Comparison of ENCODE assay signal across 16 cellular contexts in the genomic region with DNA sequence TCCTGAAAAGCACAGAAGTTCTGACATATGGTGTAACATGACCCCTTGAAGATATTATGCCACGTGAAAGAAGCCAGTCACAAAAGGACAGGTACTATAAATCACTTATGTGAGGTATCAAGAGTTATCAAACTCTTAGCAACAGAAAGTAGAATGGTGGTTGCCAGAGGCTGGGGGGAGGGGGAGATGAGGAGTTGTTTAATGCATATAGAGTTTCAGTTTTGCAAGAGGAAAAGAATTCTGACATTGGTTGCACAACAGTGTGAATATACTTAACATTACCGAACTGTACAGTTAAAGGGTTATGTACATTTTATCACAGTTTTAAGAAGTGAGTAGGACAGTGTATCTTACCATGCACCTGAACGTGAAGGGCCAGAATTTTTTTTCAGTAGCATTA.
DNase-seq lines count a peak whose midpoint lies in the region; ATAC-seq and TF ChIP-seq lines count a peak whose summit lies in the region.
"Had no signal": no experiment of that assay in that cellular context is flagged by ENCODE, and none has a peak within 500 bp of the region (broad histone marks: within the 10 kb centered on the region; RNA-seq: fewer than 3 reads in every experiment).

No MANE protein-coding gene starts in this region.

- H3K27me3 Mint-ChIP-seq in activated T-helper 17 cell treated with anti-CD3 and anti-CD28 coated beads, Interleukin-2, amount 50 U/mL, for 72 hours = no peaks in the 10 kb centered on the region
- H3K27me3 Mint-ChIP-seq: CD4-positive, alpha-beta memory T cell had no signal

- H3K27ac ChIP-seq in HL-60 (replicated peaks) (0 out of 2 replicates have a peak overlapping the region, but pooled peaks have one; percentile 15), smooth muscle cell (ENCODE audit: low read depth) (no peak overlapping the region)
- H3K27ac ChIP-seq: stomach had no signal

- no peak for TF ChIP-seq CTCF in AG09319 (IDR thresholded peaks at IDR 0.05; ENCODE audit: low read depth, low read length)
- TF ChIP-seq CTCF in HL-60 (IDR thresholded peaks at IDR 0.05; ENCODE audit: insufficient read depth, low read length) = no peak
- no peak for TF ChIP-seq CTCF in fibroblast of villous mesenchyme (IDR thresholded peaks at IDR 0.05; ENCODE audit: insufficient read depth, low read depth, low read length)
- no peak for TF ChIP-seq CTCF in smooth muscle cell (IDR thresholded peaks at IDR 0.05; ENCODE audit: borderline replicate concordance, insufficient read depth, poor library complexity, severe bottlenecking)

- no peak for ATAC-seq in activated T-helper 17 cell treated with anti-CD3 and anti-CD28 coated beads, Interleukin-2, amount 50 U/mL, for 72 hours (replicated peaks)
- ATAC-seq: Panc1 had no signal

- no peak overlapping the region for H3K27ac Mint-ChIP-seq in activated T-helper 17 cell treated with anti-CD3 and anti-CD28 coated beads, Interleukin-2, amount 50 U/mL, for 72 hours

- no peaks in the 10 kb centered on the region for H3F3A ChIP-seq in smooth muscle cell (ENCODE audit: low read depth)

- no peak overlapping the region for H3K4me2 ChIP-seq in smooth muscle cell

- H3K9me3 Mint-ChIP-seq in activated T-helper 17 cell treated with anti-CD3 and anti-CD28 coated beads, Interleukin-2, amount 50 U/mL, for 72 hours = peaks cover 5% of the 10 kb centered on the region

- H3K27me3 ChIP-seq in HL-60 (ENCODE audit: insufficient read depth, poor library complexity, severe bottlenecking) (no peaks in the 10 kb centered on the region), smooth muscle cell (ENCODE audit: low read depth) (no peaks in the 10 kb centered on the region)
- H3K27me3 ChIP-seq: stomach had no signal

- no peaks in the 10 kb centered on the region for H3K79me2 ChIP-seq in smooth muscle cell (ENCODE audit: low read depth)

- peaks cover 8% of the 10 kb centered on the region for H3K4me1 Mint-ChIP-seq in activated T-helper 17 cell treated with anti-CD3 and anti-CD28 coated beads, Interleukin-2, amount 50 U/mL, for 72 hours

- H4K20me1 ChIP-seq in smooth muscle cell (ENCODE audit: low read depth) = no peaks in the 10 kb centered on the region

- H3K4me3 Mint-ChIP-seq in activated T-helper 17 cell treated with anti-CD3 and anti-CD28 coated beads, Interleukin-2, amount 50 U/mL, for 72 hours = no peak overlapping the region
- H3K4me3 Mint-ChIP-seq: CD4-positive, alpha-beta memory T cell had no signal

- no peaks in the 10 kb centered on the region for H3K4me1 ChIP-seq in smooth muscle cell (ENCODE audit: low read depth)
- H3K4me1 ChIP-seq: stomach had no signal

- H3K4me3 ChIP-seq in HL-60 (replicated peaks; ENCODE audit: insufficient read depth, low read length) = no peak overlapping the region
- H3K4me3 ChIP-seq in fibroblast of villous mesenchyme (ENCODE audit: low read depth, low read length) = no peak overlapping the region
- no peak overlapping the region for H3K4me3 ChIP-seq in smooth muscle cell
- H3K4me3 ChIP-seq: stomach had no signal

- DNase-seq in AG09319 (ENCODE audit: extremely low read depth, low read depth) = peak; percentile 7
- peak; percentile 3 to 57 for DNase-seq in HL-60 (ENCODE audit: low read depth in 1 of 2, low spot score in 1 of 2)
- peak; percentile 59 for DNase-seq in NOMO-1 treated with dmso at 0.1 percent for 144 hours (lab: John Stamatoyannopoulos, UW; ENCODE audit: unreplicated experiment)
- peak; percentile 81 for DNase-seq in fibroblast of villous mesenchyme (ENCODE audit: low read depth)
- no peak for DNase-seq in smooth muscle cell (lab: John Stamatoyannopoulos, UW; ENCODE audit: unreplicated experiment)
- DNase-seq in stimulated activated CD4-positive, alpha-beta T cell treated with anti-CD3 and anti-CD28 coated beads, Interleukin-4, amount 100 ng/mL, for 24 hours = no peak
- no peak for DNase-seq in DMS79 (lab: John Stamatoyannopoulos, UW)
- DNase-seq: activated CD8-positive, alpha-beta memory T cell treated with anti-CD3 and anti-CD28 coated beads, Interleukin-2, amount 50 U/mL, for 48 hours; effector CD8-positive, alpha-beta T cell; NCI-H1436 treated with DMSO at 0.1 percent for 48 hours; stimulated activated CD4-positive, alpha-beta T cell treated with anti-CD3 and anti-CD28 coated beads, Interleukin-4, amount 100 ng/mL, for 1 hour; stomach; T1000 had no signal

- H3K9ac ChIP-seq in smooth muscle cell (ENCODE audit: low read depth) = no peak overlapping the region

- peaks cover 83% of the 10 kb centered on the region for H3K36me3 Mint-ChIP-seq in activated T-helper 17 cell treated with anti-CD3 and anti-CD28 coated beads, Interleukin-2, amount 50 U/mL, for 72 hours (ENCODE audit: low read depth)

- no peaks in the 10 kb centered on the region for H3K9me3 ChIP-seq in smooth muscle cell (replicated peaks; ENCODE audit: low read depth)

- no peak overlapping the region for H2AFZ ChIP-seq in smooth muscle cell (ENCODE audit: low read depth)

- peaks cover 8% of the 10 kb centered on the region for H3K36me3 ChIP-seq in smooth muscle cell (ENCODE audit: low read depth)

- WGBS in smooth muscle cell (ENCODE audit: low lambda C conversion rate) = 81% methylated on average over 3 of the region's 3 CpGs

Comparison
In these comparisons a context has a peak if more than half of its experiments do, and no peak if none do; other contexts are left out.
1. DNase-seq: peak in AG09319 (single experiment), HL-60 (2 of 2), NOMO-1 treated with dmso at 0.1 percent for 144 hours (single experiment) and fibroblast of villous mesenchyme (single experiment); none in smooth muscle cell (single experiment), stimulated activated CD4-positive, alpha-beta T cell treated with anti-CD3 and anti-CD28 coated beads, Interleukin-4, amount 100 ng/mL, for 24 hours (single experiment) and DMS79 (single experiment).